In the genomic region with DNA sequence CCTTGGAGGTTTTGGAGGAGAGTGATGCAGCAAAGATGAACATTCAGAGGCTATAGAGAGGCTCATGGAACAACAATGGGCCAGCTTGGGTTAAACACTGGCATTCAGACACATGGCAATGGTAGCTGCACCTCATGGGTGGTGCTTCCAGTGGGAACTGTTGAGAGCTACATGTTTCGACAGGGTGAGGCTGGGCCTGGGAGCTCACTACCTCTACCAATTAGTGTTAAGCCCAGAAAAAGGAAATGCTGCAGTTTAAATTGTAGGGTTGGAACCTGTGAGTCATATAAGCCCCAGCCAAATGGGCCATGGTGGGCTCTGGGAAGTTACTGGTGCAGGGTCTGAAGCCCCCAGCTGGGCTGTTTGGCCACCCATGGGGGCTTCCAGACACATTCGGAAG, we compare ENCODE assay signal across 1 cellular context.
TF ChIP-seq lines count a peak whose summit lies in the region.

No MANE protein-coding gene starts in this region.

TF ChIP-seq in HepG2, 621 proteins besides CTCF, POLR2A, EP300 and RAD21 (continued from another document):
- 0 out of 2 replicates have a peak, but pooled peaks have one; percentile 45 for TF ChIP-seq MNT (IDR thresholded peaks at IDR 0.05)
